16 cellular contexts compared by ENCODE assay signal in genomic region chr16:50272111-50272571, GRCh38. TPM values are rescaled to one million over a fixed set of nuclear protein-coding genes. Genes with fewer than 3 reads are reported as not detected.
A peak's percentile ranks its signal among the peaks of the same experiment; 100 is the strongest.
DNase-seq lines count a peak whose midpoint lies in the region; ATAC-seq, FAIRE-seq and TF ChIP-seq lines count a peak whose summit lies in the region.
"Had no signal": no experiment of that assay in that cellular context is flagged by ENCODE, and none has a peak within 500 bp of the region (broad histone marks: within the 10 kb centered on the region; RNA-seq: fewer than 3 reads in every experiment).

No MANE protein-coding gene starts in this region.

- H3K36me3 ChIP-seq in left ventricle myocardium inferior (no peaks in the 10 kb centered on the region), kidney (ENCODE audit: control insufficient read depth in 1 of 2, insufficient read depth in 2 of 2, low read length in 2 of 2) (no peaks in the 10 kb centered on the region)
- H3K36me3 ChIP-seq: vagina had no signal

- H3K4me1 ChIP-seq in right cardiac atrium (ENCODE audit: control insufficient read depth, insufficient read depth, low read length) = no peaks in the 10 kb centered on the region
- no peaks in the 10 kb centered on the region for H3K4me1 ChIP-seq in left ventricle myocardium inferior
- peaks cover 0 to 2% of the 10 kb centered on the region in 2 donors for H3K4me1 ChIP-seq in kidney (ENCODE audit: control insufficient read depth in 1 of 2, insufficient read depth in 1 of 2, low read depth in 1 of 2, low read length in 2 of 2)

- no peaks in the 10 kb centered on the region for H3K9me3 ChIP-seq in right cardiac atrium (ENCODE audit: control insufficient read depth, low read length)
- H3K9me3 ChIP-seq in left ventricle myocardium inferior (replicated peaks) = no peaks in the 10 kb centered on the region
- H3K9me3 ChIP-seq in kidney (ENCODE audit: control insufficient read depth in 1 of 2, low read length in 2 of 2) = no peaks in the 10 kb centered on the region
- H3K9me3 ChIP-seq: vagina had no signal

- ATAC-seq in right cardiac atrium (no peak), activated B cell treated with CpG ODN at 0.5 μM for 24 hours (ENCODE audit: low read depth) (no peak)
- no peak for ATAC-seq in activated CD4-positive, CD25-positive, alpha-beta regulatory T cell treated with anti-CD3 and anti-CD28 coated beads, Interleukin-2, amount 50 U/mL, for 24 hours

- H3K27me3 Mint-ChIP-seq in activated B cell treated with CpG ODN at 0.5 μM for 24 hours = no peaks in the 10 kb centered on the region

- FAIRE-seq in kidney (lab: Jason Lieb, UNC) (no peak), RCC 7860 (lab: Jason Lieb, UNC) (no peak)
- FAIRE-seq: GM12892, keratinocyte had no signal

- peaks cover 6% of the 10 kb centered on the region for H3K36me3 Mint-ChIP-seq in activated B cell treated with CpG ODN at 0.5 μM for 24 hours (ENCODE audit: low read depth)

- H3K27ac ChIP-seq in right cardiac atrium (ENCODE audit: low read length) = no peak overlapping the region
- no peak overlapping the region for H3K27ac ChIP-seq in left ventricle myocardium inferior (replicated peaks)
- no peak overlapping the region for H3K27ac ChIP-seq in kidney (ENCODE audit: low read depth in 2 of 2, low read length in 2 of 2)
- H3K27ac ChIP-seq: vagina had no signal

- 67% methylated on average over 7 of the region's 7 CpGs for WGBS in right cardiac atrium

- H3K27ac Mint-ChIP-seq in activated B cell treated with CpG ODN at 0.5 μM for 24 hours = peak overlapping the region; percentile 100

- intact Hi-C loops in right cardiac atrium (cut with DNase I) (no loop called here), left ventricle myocardium inferior (cut with micrococcal nuclease) (no loop called here), activated B cell treated with CpG ODN at 0.5 μM for 24 hours (cut with micrococcal nuclease) (no loop called here), kidney (cut with DNase I) (no loop called here)

- TF ChIP-seq CTCF in left ventricle myocardium inferior (IDR thresholded peaks at IDR 0.05; ENCODE audit: borderline replicate concordance) (no peak), activated B cell treated with CpG ODN at 0.5 μM for 24 hours (IDR thresholded peaks at IDR 0.05) (no peak), kidney (IDR thresholded peaks at IDR 0.05; ENCODE audit: borderline replicate concordance, extremely low read depth, insufficient read depth) (no peak)

- peak in 2 of 3 donors; percentile 7 to 44 for DNase-seq in right cardiac atrium
- no peak for DNase-seq in left ventricle myocardium inferior
- no peak for DNase-seq in activated B cell treated with CpG ODN at 0.5 μM for 24 hours
- peak; percentile 57 for DNase-seq in kidney
- no peak for DNase-seq in glomerular visceral epithelial cell (ENCODE audit: extremely low spot score)
- no peak for DNase-seq in NCI-H1417 treated with DMSO at 0.1 percent for 48 hours (lab: John Stamatoyannopoulos, UW)
- DNase-seq in RCC 7860 (ENCODE audit: low spot score) = no peak
- DNase-seq: DND-41; NCI-H146; NCI-H82; SHP77 treated with DMSO at 0.1 percent for 48 hours; stimulated activated CD4-positive, alpha-beta T cell treated with anti-CD3 and anti-CD28 coated beads, Interleukin-2, amount 100 ng/mL, for 48 hours had no signal

- H3K4me3 Mint-ChIP-seq in activated B cell treated with CpG ODN at 0.5 μM for 24 hours = no peak overlapping the region

- H3K27me3 ChIP-seq in right cardiac atrium (ENCODE audit: control insufficient read depth, insufficient read depth) (no peaks in the 10 kb centered on the region), left ventricle myocardium inferior (ENCODE audit: low read depth) (peaks cover 3% of the 10 kb centered on the region)
- H3K27me3 ChIP-seq: vagina had no signal

- no peaks in the 10 kb centered on the region for H3K9me3 Mint-ChIP-seq in activated B cell treated with CpG ODN at 0.5 μM for 24 hours

- POLR2A ChIA-PET in activated B cell treated with CpG ODN at 0.5 μM for 24 hours (lab: Charles Lee) = interaction anchor here (1.2 to 14.8 kb wide), 2 partner anchors 8 to 25 kb away, joined by 6 to 244 read pairs; no protein-coding TSS in a partner anchor

- peaks cover 91% of the 10 kb centered on the region for H3K4me1 Mint-ChIP-seq in activated B cell treated with CpG ODN at 0.5 μM for 24 hours

- H3K4me3 ChIP-seq in right cardiac atrium (ENCODE audit: low read length) = no peak overlapping the region
- H3K4me3 ChIP-seq in left ventricle myocardium inferior = no peak overlapping the region
- H3K4me3 ChIP-seq in kidney (ENCODE audit: low read length in 2 of 2) = no peak overlapping the region
- H3K4me3 ChIP-seq: vagina had no signal

- CTCF ChIA-PET in activated B cell treated with CpG ODN at 0.5 μM for 24 hours (lab: Charles Lee) = interaction anchor here (4.2 to 4.4 kb wide), 2 partner anchors 13 to 55 kb away, joined by 13 to 21 read pairs; no protein-coding TSS in a partner anchor

- H3K9ac ChIP-seq in kidney (ENCODE audit: low read length in 2 of 2) = no peak overlapping the region

RNA-seq across cellular contexts. Expression of gene ADCY7, which starts 5.8 kb away (rescaled TPM):
- total RNA-seq in right cardiac atrium (10 to 100 TPM; 11.4 to 21.2 (median 18.2) TPM), left ventricle myocardium inferior (9.7 TPM), activated B cell treated with CpG ODN at 0.5 μM for 24 hours (109 and 128 TPM in 2 replicates), kidney (40.5 TPM)
- polyA plus RNA-seq in right cardiac atrium (4.8 TPM), kidney (ENCODE audit: insufficient read depth, low read depth, low replicate concordance) (0.86 TPM)

Comparison
In these comparisons a context has a peak if more than half of its experiments do, and no peak if none do; other contexts are left out.
1. DNase-seq: peak in right cardiac atrium (2 of 3) and kidney (single experiment); none in left ventricle myocardium inferior (single experiment), activated B cell treated with CpG ODN at 0.5 μM for 24 hours (single experiment), glomerular visceral epithelial cell (single experiment), NCI-H1417 treated with DMSO at 0.1 percent for 48 hours (single experiment) and RCC 7860 (single experiment).